ENCODE assay signal across 21 cellular contexts in the genomic region with DNA sequence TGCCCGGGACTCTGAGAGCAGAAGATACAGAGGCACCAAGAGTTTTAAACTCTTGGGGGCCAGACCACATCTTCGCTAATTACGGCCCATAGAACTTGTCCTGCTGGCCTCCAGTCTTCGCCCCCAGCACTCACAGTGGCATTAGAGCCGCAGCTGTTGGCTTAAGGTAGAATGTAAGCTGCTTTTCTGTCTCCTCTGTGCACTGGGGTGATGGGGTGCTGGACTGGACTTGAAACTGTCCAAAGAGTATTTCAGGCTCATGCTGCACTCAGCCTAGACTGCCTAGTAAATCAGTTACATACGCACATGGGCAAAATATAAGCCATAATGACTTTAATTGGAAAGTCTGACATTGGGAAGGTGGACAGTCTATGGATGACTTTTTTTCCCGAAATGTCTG. TPM values are rescaled to one million over a fixed set of nuclear protein-coding genes. Genes with fewer than 3 reads are reported as not detected.
"Had no signal": no experiment of that assay in that cellular context is flagged by ENCODE, and none has a peak within 500 bp of the region (broad histone marks: within the 10 kb centered on the region; RNA-seq: fewer than 3 reads in every experiment).

No MANE protein-coding gene starts in this region.

- DNase-seq: activated CD4-positive, alpha-beta memory T cell treated with anti-CD3 and anti-CD28 coated beads, Interleukin-2, amount 10 ng/mL, durations not matched to agents 7 days and 5 days; activated CD8-positive, alpha-beta memory T cell treated with anti-CD3 and anti-CD28 coated beads, Interleukin-2, amount 50 U/mL, for 48 hours; activated naive CD4-positive, alpha-beta T cell treated with anti-CD3 and anti-CD28 coated beads, Interleukin-2, amount 50 U/mL, for 16 hours; anterior cingulate cortex; naive thymus-derived CD4-positive, alpha-beta T cell; occipital lobe; psoas muscle; stimulated activated CD4-positive, alpha-beta T cell treated with anti-CD3 and anti-CD28 coated beads, Interleukin-12 subunit alpha, Interleukin-12 subunit beta, amount 100 ng/mL, for 4 hours; stimulated activated CD4-positive, alpha-beta T cell treated with anti-CD3 and anti-CD28 coated beads, Interleukin-4, amount 100 ng/mL, for 1 hour; stimulated activated CD8-positive, alpha-beta memory T cell treated with anti-CD3 and anti-CD28 coated beads, Interleukin-4, amount 100 ng/mL, for 48 hours; stomach had no signal

- H3K27me3 Mint-ChIP-seq: activated CD4-positive, alpha-beta memory T cell treated with anti-CD3 and anti-CD28 coated beads, Interleukin-2, amount 10 ng/mL, durations not matched to agents 7 days and 5 days; activated T-helper 17 cell treated with anti-CD3 and anti-CD28 coated beads, Interleukin-2, amount 50 U/mL, for 72 hours; naive thymus-derived CD4-positive, alpha-beta T cell had no signal

- ATAC-seq: activated CD4-positive, CD25-positive, alpha-beta regulatory T cell treated with anti-CD3 and anti-CD28 coated beads, Interleukin-2, amount 50 U/mL, for 24 hours; activated T-helper 17 cell treated with anti-CD3 and anti-CD28 coated beads, Interleukin-2, amount 50 U/mL, for 72 hours; esophagus mucosa; naive thymus-derived CD4-positive, alpha-beta T cell; sciatic nerve had no signal

- H3K4me3 Mint-ChIP-seq: activated CD4-positive, alpha-beta memory T cell treated with anti-CD3 and anti-CD28 coated beads, Interleukin-2, amount 10 ng/mL, durations not matched to agents 7 days and 5 days; activated T-helper 17 cell treated with anti-CD3 and anti-CD28 coated beads, Interleukin-2, amount 50 U/mL, for 72 hours; T-helper 1 cell treated with Interleukin-12 subunit alpha and Interleukin-12 subunit beta and Interleukin-4 antibody, amounts not matched to agents 30 μg/mL and 1 μg/mL, for 36 hours had no signal

- H3K27ac Mint-ChIP-seq: activated CD4-positive, alpha-beta memory T cell treated with anti-CD3 and anti-CD28 coated beads, Interleukin-2, amount 10 ng/mL, durations not matched to agents 7 days and 5 days; activated T-helper 17 cell treated with anti-CD3 and anti-CD28 coated beads, Interleukin-2, amount 50 U/mL, for 72 hours; T-helper 1 cell treated with Interleukin-12 subunit alpha and Interleukin-12 subunit beta and Interleukin-4 antibody, amounts not matched to agents 30 μg/mL and 1 μg/mL, for 36 hours had no signal

- H3K9me3 Mint-ChIP-seq: activated CD4-positive, alpha-beta memory T cell treated with anti-CD3 and anti-CD28 coated beads, Interleukin-2, amount 10 ng/mL, durations not matched to agents 7 days and 5 days; activated T-helper 17 cell treated with anti-CD3 and anti-CD28 coated beads, Interleukin-2, amount 50 U/mL, for 72 hours; naive thymus-derived CD4-positive, alpha-beta T cell; T-helper 1 cell treated with Interleukin-12 subunit alpha and Interleukin-12 subunit beta and Interleukin-4 antibody, amounts not matched to agents 30 μg/mL and 1 μg/mL, for 36 hours had no signal

RNA-seq across cellular contexts. Expression of gene SLC25A47, which starts 55.1 kb away (rescaled TPM):
- total RNA-seq: activated CD4-positive, alpha-beta memory T cell treated with anti-CD3 and anti-CD28 coated beads, Interleukin-2, amount 10 ng/mL, durations not matched to agents 7 days and 5 days; activated T-helper 17 cell treated with anti-CD3 and anti-CD28 coated beads, Interleukin-2, amount 50 U/mL, for 72 hours; chondrocyte; dermis microvascular lymphatic vessel endothelial cell; esophagus mucosa; glomerular endothelial cell; naive thymus-derived CD4-positive, alpha-beta T cell; occipital lobe; sciatic nerve; thoracic aorta; urinary bladder had no signal
- polyA plus RNA-seq: naive thymus-derived CD4-positive, alpha-beta T cell; stomach had no signal
